ENCODE assay signal across 8 cellular contexts in genomic region chr3:179563298-179563934, GRCh38. TPM values are rescaled to one million over a fixed set of nuclear protein-coding genes. Genes with fewer than 3 reads are reported as not detected.
DNase-seq lines count a peak whose midpoint lies in the region; ATAC-seq and TF ChIP-seq lines count a peak whose summit lies in the region.

No MANE protein-coding gene starts in this region.

- H3K14ac ChIP-seq in IMR-90 (replicated peaks; ENCODE audit: low read depth, low read length) = 0 out of 2 replicates have a peak overlapping the region, but pooled peaks have one; percentile 17

- H4K8ac ChIP-seq in IMR-90 (ENCODE audit: low read depth in 2 of 2, low read length in 2 of 2) = no peak overlapping the region; a peak in 2 of 4 replicates

- peak overlapping the region; percentile 62 for H3K23ac ChIP-seq in IMR-90 (ENCODE audit: low read depth, low read length)

- H2BK5ac ChIP-seq in IMR-90 (ENCODE audit: low read depth, low read length, poor library complexity, severe bottlenecking) = peak overlapping the region; percentile 11

- in situ Hi-C loops in IMR-90 (cut with MboI; ENCODE audit: low sequenced_read_pairs) = loop anchor here (25.0 kb wide), 1 partner anchor 551 kb away; no protein-coding TSS in a partner anchor

- TF ChIP-seq POLR2A in IMR-90 (IDR thresholded peaks at IDR 0.05; ENCODE audit: low read depth, low read length) (no peak), suprapubic skin (IDR thresholded peaks at IDR 0.05) (no peak)

- no peaks in the 10 kb centered on the region for H3K36me3 ChIP-seq in IMR-90 (ENCODE audit: control insufficient read depth, insufficient read depth, low read length)
- H3K36me3 ChIP-seq in suprapubic skin = no peaks in the 10 kb centered on the region

- peak overlapping the region; percentile 93 for H2AFZ ChIP-seq in IMR-90 (replicated peaks; ENCODE audit: low read length, poor library complexity)

- H3K4ac ChIP-seq in IMR-90 (ENCODE audit: low read depth, low read length) = peak overlapping the region; percentile 33; the same call in 1 of the 2 replicates

- H4K20me1 ChIP-seq in IMR-90 (ENCODE audit: insufficient read depth, low read length) = no peaks in the 10 kb centered on the region

- H3K27me3 ChIP-seq in IMR-90 (ENCODE audit: control insufficient read depth, insufficient read depth, low read length) (no peaks in the 10 kb centered on the region), suprapubic skin (no peaks in the 10 kb centered on the region)

- H2AK5ac ChIP-seq in IMR-90 (ENCODE audit: low read depth, low read length) = no peak overlapping the region

- TF ChIP-seq EP300 in suprapubic skin (IDR thresholded peaks at IDR 0.05) = no peak

- H3K4me3 ChIP-seq in IMR-90 (ENCODE audit: insufficient read depth, low read depth, low read length) (peak overlapping the region; percentile 86), suprapubic skin (peak overlapping the region; percentile 68)

- DNase-seq in EH (ENCODE audit: low read depth) (peak; percentile 81), IMR-90 (peak; percentile 73), SIG-M5 (lab: John Stamatoyannopoulos, UW) (peak; percentile 30), activated gamma-delta T cell treated with Interleukin-2 at 50 U/mL for 16 hours (peak; percentile 60), foreskin melanocyte (peak; percentile 51), nucleus accumbens (lab: John Stamatoyannopoulos, UW) (peak in 32 of 56 donors; percentile 13 to 60 (median 34)), suprapubic skin (ENCODE audit: low spot score in 2 of 2) (peak; percentile 85 to 87)

- no peak overlapping the region for H3K18ac ChIP-seq in IMR-90 (ENCODE audit: low read depth, low read length)

- CTCF ChIA-PET in IMR-90 (lab: Yijun Ruan, JAX) = interaction anchor here (0.5 to 1.2 kb wide), 2 partner anchors 18 to 190 kb away, joined by 3 read pairs; no protein-coding TSS in a partner anchor

- no peak overlapping the region for H2BK20ac ChIP-seq in IMR-90 (ENCODE audit: low read depth, low read length)

- H2AK9ac ChIP-seq in IMR-90 (replicated peaks; ENCODE audit: low read depth, low read length, poor library complexity) = peak overlapping the region; percentile 82

- ATAC-seq in GM21619 (IDR thresholded peaks at IDR 0.05; ENCODE audit: unreplicated experiment) (peak; percentile 42), IMR-90 (ENCODE audit: low read depth) (peak; percentile 49)

- no peak overlapping the region; the same call in 1 of the 2 replicates for H4K5ac ChIP-seq in IMR-90 (ENCODE audit: low read depth, low read length)

- POLR2A ChIA-PET in IMR-90 (lab: Charles Lee; ENCODE audit: unreplicated experiment) = no interaction called here

- no peak overlapping the region; the same call in 1 of the 2 replicates for H3K56ac ChIP-seq in IMR-90 (ENCODE audit: extremely low read depth, insufficient read depth, low read length)

- peak; percentile 35 for TF ChIP-seq RAD21 in IMR-90 (IDR thresholded peaks at IDR 0.05; ENCODE audit: low read length)

- intact Hi-C loops in IMR-90 (cut with micrococcal nuclease) = no loop called here

- dilution Hi-C loops in IMR-90 (cut with HindIII; ENCODE audit: low sequenced_read_pairs, unreplicated experiment) = no loop called here

- H3K79me1 ChIP-seq in IMR-90 (ENCODE audit: low read depth in 1 of 2, low read length in 2 of 2) = peaks cover 0 to 32% of the 10 kb centered on the region in 2 experiments; a peak in 3 of 4 replicates

- WGBS in IMR-90 (ENCODE audit: extremely low coverage in 2 of 2, insufficient read length in 1 of 2), 2 experiments = 0% methylated on average over 10 of the region's 39 CpGs; no CpG with 5 or more reads in 1 of the 2 experiments
- 1% methylated on average over 15 of the region's 39 CpGs for WGBS in suprapubic skin

- H3K4me1 ChIP-seq in IMR-90 (ENCODE audit: control insufficient read depth, insufficient read depth, low read length) (peaks cover 2% of the 10 kb centered on the region; the same call in 1 of the 2 replicates), suprapubic skin (peaks cover 15% of the 10 kb centered on the region)

- TF ChIP-seq CTCF in IMR-90 (conservative IDR thresholded peaks at IDR 0.05; ENCODE audit: low read depth, low read length) = peak; percentile 53
- peak; percentile 41 to 58 for TF ChIP-seq CTCF in suprapubic skin (IDR thresholded peaks at IDR 0.05)

- no peak overlapping the region for H4K91ac ChIP-seq in IMR-90 (ENCODE audit: insufficient read depth, low read depth, low read length)

- BruUV-seq in IMR-90 (replicated peaks; lab: Mats Ljungman, UMichigan) = no TSS peak

- peak overlapping the region; percentile 97 for H3K4me2 ChIP-seq in IMR-90 (ENCODE audit: low read depth, low read length)

- H3K9me3 ChIP-seq in IMR-90 (ENCODE audit: control insufficient read depth, insufficient read depth, low read length) (no peaks in the 10 kb centered on the region), suprapubic skin (no peaks in the 10 kb centered on the region)

- no peaks in the 10 kb centered on the region; the same call in 1 of the 2 replicates for H3K9me1 ChIP-seq in IMR-90 (ENCODE audit: insufficient read depth, low read length)

- H2BK120ac ChIP-seq in IMR-90 (ENCODE audit: low read depth, low read length) = no peak overlapping the region

- H3K27ac ChIP-seq in IMR-90 (ENCODE audit: insufficient read depth, low read length) (peak overlapping the region; percentile 47), suprapubic skin (peak overlapping the region; percentile 81)

- peak overlapping the region; percentile 80 for H3K9ac ChIP-seq in IMR-90 (ENCODE audit: low read depth, low read length)

- no peak overlapping the region for H2BK15ac ChIP-seq in IMR-90 (ENCODE audit: low read depth, low read length)

TF ChIP-seq in IMR-90, 13 proteins besides CTCF, POLR2A, EP300 and RAD21:
- TF ChIP-seq MXI1 (IDR thresholded peaks at IDR 0.05; ENCODE audit: borderline replicate concordance, low read depth, low read length) (peak; percentile 80; the same call in 1 of the 2 replicates), SMC3 (IDR thresholded peaks at IDR 0.05; ENCODE audit: low read depth, low read length) (peak; percentile 23; the same call in 1 of the 2 replicates), CEBPB (IDR thresholded peaks at IDR 0.05; ENCODE audit: low read depth, low read length) (no peak), USF2 (IDR thresholded peaks at IDR 0.05; ENCODE audit: low read depth, low read length) (no peak), MAZ (IDR thresholded peaks at IDR 0.05; ENCODE audit: borderline replicate concordance, low read depth, low read length) (no peak), BHLHE40 (IDR thresholded peaks at IDR 0.05; ENCODE audit: low read depth, low read length) (no peak)

RNA-seq across cellular contexts. Expression of gene ACTL6A, which starts 0.7 kb away (rescaled TPM):
- total RNA-seq in IMR-90 (2012; rRNA removed) (70.1 and 115 TPM in 2 replicates), suprapubic skin (10 to 100 TPM; 46.3 to 74.8 (median 69.5) TPM)
- polyA plus RNA-seq in IMR-90 (2012; rRNA removed) = 40.3 and 48.3 TPM in 2 replicates
- 35.7 and 55.9 TPM in 2 replicates for polyA plus RNA-seq in IMR-90 (2012; cell fraction: cytosol; rRNA removed)
- 24.2 and 53.3 TPM in 2 replicates for polyA plus RNA-seq in IMR-90 (2012; cell fraction: nucleus; rRNA removed; ENCODE audit: low replicate concordance)

RNA-seq across cellular contexts. Expression of gene MRPL47, which starts 41.0 kb away (rescaled TPM):
- total RNA-seq in IMR-90 (2012; rRNA removed) = 41.4 and 47.2 TPM in 2 replicates
- polyA plus RNA-seq in IMR-90 (2012; rRNA removed) = 43.3 and 43.7 TPM in 2 replicates
- polyA plus RNA-seq in IMR-90 (2012; cell fraction: cytosol; rRNA removed) = 6.6 and 12.2 TPM in 2 replicates
- 1.0 and 16.5 TPM in 2 replicates for polyA plus RNA-seq in IMR-90 (2012; cell fraction: nucleus; rRNA removed; ENCODE audit: low replicate concordance)
- total RNA-seq in suprapubic skin = 10 to 100 TPM in 3 of 4 donors, 1 to 10 TPM in 1; 9.6 to 14.5 (median 12.1) TPM

RNA-seq across cellular contexts. Expression of gene NDUFB5, which starts 41.2 kb away (rescaled TPM):
- total RNA-seq in IMR-90 (2012; rRNA removed) = 17.2 and 40.0 TPM in 2 replicates
- 22.6 and 29.3 TPM in 2 replicates for polyA plus RNA-seq in IMR-90 (2012; rRNA removed)
- 5.9 and 9.1 TPM in 2 replicates for polyA plus RNA-seq in IMR-90 (2012; cell fraction: cytosol; rRNA removed)
- polyA plus RNA-seq in IMR-90 (2012; cell fraction: nucleus; rRNA removed; ENCODE audit: low replicate concordance) = 2.1 and 18.2 TPM in 2 replicates
- 10 to 100 TPM; 44.8 to 75.9 (median 60.9) TPM for total RNA-seq in suprapubic skin

Comparison
In these comparisons a context has a peak if more than half of its experiments do, and no peak if none do; other contexts are left out.
1. Peak in every context shown above with its lines: DNase-seq, ATAC-seq, H3K4me3 ChIP-seq and H3K27ac ChIP-seq.
2. DNase-seq: peak in every context shown above with its lines; median percentile 86 in suprapubic skin; 81 in EH; 73 in IMR-90; 60 in activated gamma-delta T cell treated with Interleukin-2 at 50 U/mL for 16 hours; 51 in foreskin melanocyte; 34 in nucleus accumbens; 30 in SIG-M5.